In genomic region chr20:51422912-51423667, GRCh38 we compare ENCODE assay signal across 9 cellular contexts.
DNase-seq lines count a peak whose midpoint lies in the region; ATAC-seq, FAIRE-seq and TF ChIP-seq lines count a peak whose summit lies in the region.
"Had no signal": no experiment of that assay in that cellular context is flagged by ENCODE, and none has a peak within 500 bp of the region (broad histone marks: within the 10 kb centered on the region; RNA-seq: fewer than 3 reads in every experiment).

No MANE protein-coding gene starts in this region.

- peak; percentile 85 for ATAC-seq in GM19395 (IDR thresholded peaks at IDR 0.05; ENCODE audit: unreplicated experiment)
- ATAC-seq in HG03378 (IDR thresholded peaks at IDR 0.05; ENCODE audit: unreplicated experiment), result peak; percentile 84
- ATAC-seq in central memory CD8-positive, alpha-beta T cell (replicated peaks; ENCODE audit: extremely low read depth, poor library complexity, severe bottlenecking), result no peak

- H3K27me3 Mint-ChIP-seq in central memory CD8-positive, alpha-beta T cell, result no peaks in the 10 kb centered on the region

- no peak for TF ChIP-seq POLR2A in GM12892 (IDR thresholded peaks at IDR 0.05; ENCODE audit: low read depth, low read length)

- peaks cover 66% of the 10 kb centered on the region for H3K4me1 Mint-ChIP-seq in central memory CD8-positive, alpha-beta T cell

- DNase-seq in GM12892 (ENCODE audit: insufficient read length), result no peak
- DNase-seq in central memory CD8-positive, alpha-beta T cell (ENCODE audit: low spot score in 2 of 2), result no peak
- DNase-seq in AML-193 (lab: John Stamatoyannopoulos, UW), result no peak
- no peak for DNase-seq in DMS53 (lab: John Stamatoyannopoulos, UW)
- no peak for DNase-seq in NCI-H2196 (lab: John Stamatoyannopoulos, UW; ENCODE audit: unreplicated experiment)
- no peak for DNase-seq in activated CD8-positive, alpha-beta memory T cell treated with anti-CD3 and anti-CD28 coated beads, Interleukin-2, amount 50 U/mL, for 48 hours
- DNase-seq: DMS 273 treated with DMSO at 0.1 percent for 48 hours had no signal

- peak; percentile 90 for FAIRE-seq in GM12892 (lab: Jason Lieb, UNC)

- H3K27ac Mint-ChIP-seq in central memory CD8-positive, alpha-beta T cell (ENCODE audit: low read depth), result peak overlapping the region; percentile 98

- H3K36me3 Mint-ChIP-seq in central memory CD8-positive, alpha-beta T cell (ENCODE audit: insufficient read depth), result peaks cover 44% of the 10 kb centered on the region

- no peaks in the 10 kb centered on the region for H3K9me3 Mint-ChIP-seq in central memory CD8-positive, alpha-beta T cell

- H3K4me3 Mint-ChIP-seq in central memory CD8-positive, alpha-beta T cell, result peak overlapping the region; percentile 65
